21 cellular contexts compared by ENCODE assay signal in the genomic region with DNA sequence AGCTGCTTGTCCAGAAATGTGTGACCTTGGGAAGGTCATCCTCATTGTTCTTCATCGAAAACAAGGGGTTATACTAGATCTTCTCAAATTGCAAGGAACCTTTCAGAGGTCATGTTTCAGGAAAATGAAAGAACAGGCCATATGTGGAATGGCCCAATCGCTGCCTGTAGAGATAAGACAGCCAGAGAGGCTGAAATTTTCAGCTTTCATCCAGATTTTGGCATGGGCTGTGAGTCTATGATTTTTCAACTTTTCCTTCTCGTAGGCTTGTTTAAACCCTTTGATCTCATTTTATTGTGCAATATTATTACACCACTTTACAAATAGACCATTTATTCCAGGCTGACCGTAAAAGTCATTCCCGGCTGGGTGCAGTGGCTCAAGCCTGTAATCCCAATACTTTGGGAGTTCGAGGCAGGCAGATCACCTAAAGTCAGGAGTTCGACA. TPM values are rescaled to one million over a fixed set of nuclear protein-coding genes. Genes with fewer than 3 reads are reported as not detected.
A peak's percentile ranks its signal among the peaks of the same experiment; 100 is the strongest.
DNase-seq lines count a peak whose midpoint lies in the region; ATAC-seq, FAIRE-seq and TF ChIP-seq lines count a peak whose summit lies in the region.
"Had no signal": no experiment of that assay in that cellular context is flagged by ENCODE, and none has a peak within 500 bp of the region (broad histone marks: within the 10 kb centered on the region; RNA-seq: fewer than 3 reads in every experiment).

No MANE protein-coding gene starts in this region.

- no peaks in the 10 kb centered on the region for H3K27me3 ChIP-seq in IMR-90 (ENCODE audit: control insufficient read depth, insufficient read depth, low read length)
- H3K27me3 ChIP-seq in small intestine (ENCODE audit: control insufficient read depth in 2 of 2, insufficient read depth in 2 of 2, low read length in 2 of 2), result no peaks in the 10 kb centered on the region
- H3K27me3 ChIP-seq in GM23338 (ENCODE audit: insufficient read depth), result no peaks in the 10 kb centered on the region
- H3K27me3 ChIP-seq: neutrophil had no signal

- H3K4me1 ChIP-seq in IMR-90 (ENCODE audit: control insufficient read depth, insufficient read depth, low read length), result peaks cover 2% of the 10 kb centered on the region; the same call in 1 of the 2 replicates
- no peaks in the 10 kb centered on the region for H3K4me1 ChIP-seq in small intestine (ENCODE audit: control insufficient read depth in 2 of 2, insufficient read depth in 1 of 2, low read depth in 1 of 2, low read length in 1 of 2)
- H3K4me1 ChIP-seq in GM23338 (ENCODE audit: insufficient read depth), result no peaks in the 10 kb centered on the region

- H3K9me3 ChIP-seq in IMR-90 (ENCODE audit: control insufficient read depth, insufficient read depth, low read length) (no peaks in the 10 kb centered on the region), small intestine (ENCODE audit: control insufficient read depth, low read depth) (no peaks in the 10 kb centered on the region)
- H3K9me3 ChIP-seq: neutrophil had no signal

- DNase-seq in IMR-90, result peak; percentile 21
- DNase-seq in choroid plexus epithelial cell (ENCODE audit: low read depth), result peak; percentile 63
- peak; percentile 64 for DNase-seq in left lobe of liver (ENCODE audit: low spot score)
- DNase-seq in small intestine, result peak; percentile 10
- DNase-seq in NCI-H128 (lab: John Stamatoyannopoulos, UW; ENCODE audit: unreplicated experiment), result no peak
- DNase-seq in D341Med (ENCODE audit: low spot score), result no peak
- no peak for DNase-seq in GM23338 (ENCODE audit: low spot score)
- DNase-seq: activated CD4-positive, alpha-beta T cell treated with anti-CD3 and anti-CD28 coated beads, Interleukin-2, amount 50 U/mL, for 4 hours; activated CD8-positive, alpha-beta memory T cell treated with anti-CD3 and anti-CD28 coated beads, Interleukin-2, amount 50 U/mL, for 48 hours; activated gamma-delta T cell treated with Interleukin-2 at 50 U/mL for 16 hours; amniotic stem cell; CD4-positive, alpha-beta memory T cell; central memory CD4-positive, alpha-beta T cell; NCI-H187; NCI-H774; SIG-M5; T-cell had no signal

- H3K36me3 Mint-ChIP-seq in GM23338 (ENCODE audit: low read depth), result no peaks in the 10 kb centered on the region
- H3K36me3 Mint-ChIP-seq: CD4-positive, alpha-beta memory T cell; T-cell had no signal

- dilution Hi-C loops in IMR-90 (cut with HindIII; ENCODE audit: low sequenced_read_pairs, unreplicated experiment), result no loop called here

- TF ChIP-seq RAD21 in IMR-90 (IDR thresholded peaks at IDR 0.05; ENCODE audit: low read length), result no peak

- BruUV-seq in IMR-90 (replicated peaks; lab: Mats Ljungman, UMichigan), result no TSS peak

- no peak overlapping the region for H3K4ac ChIP-seq in IMR-90 (ENCODE audit: low read depth, low read length)

- H3K27ac Mint-ChIP-seq in GM23338, result no peak overlapping the region
- H3K27ac Mint-ChIP-seq: CD4-positive, alpha-beta memory T cell; T-cell had no signal

- CTCF ChIA-PET in IMR-90 (lab: Yijun Ruan, JAX), result no interaction called here

- POLR2A ChIA-PET in IMR-90 (lab: Charles Lee; ENCODE audit: unreplicated experiment), result no interaction called here

- no peak overlapping the region for H3K27ac ChIP-seq in IMR-90 (ENCODE audit: insufficient read depth, low read length)
- no peak overlapping the region for H3K27ac ChIP-seq in small intestine (ENCODE audit: low read depth in 1 of 2, low read length in 1 of 2)
- no peak overlapping the region for H3K27ac ChIP-seq in GM23338 (ENCODE audit: low read depth)
- H3K27ac ChIP-seq: neutrophil, VCaP had no signal

- no peaks in the 10 kb centered on the region for H3K79me1 ChIP-seq in IMR-90 (ENCODE audit: low read depth in 1 of 2, low read length in 2 of 2)

- no peaks in the 10 kb centered on the region for H3K4me1 Mint-ChIP-seq in GM23338
- H3K4me1 Mint-ChIP-seq: CD4-positive, alpha-beta memory T cell; T-cell had no signal

- H2AFZ ChIP-seq in IMR-90 (replicated peaks; ENCODE audit: low read length, poor library complexity), result no peak overlapping the region
- no peak overlapping the region for H2AFZ ChIP-seq in GM23338

- peak; percentile 54; the same call in 1 of the 2 replicates for ATAC-seq in IMR-90 (ENCODE audit: low read depth)
- peak; percentile 78 for ATAC-seq in left lobe of liver
- ATAC-seq in GM23338, result no peak
- ATAC-seq: GM12878, T-cell had no signal

- no peak overlapping the region for H4K8ac ChIP-seq in IMR-90 (ENCODE audit: low read depth in 2 of 2, low read length in 2 of 2)

- H3K9me3 Mint-ChIP-seq in GM23338, result no peaks in the 10 kb centered on the region; the same call in 2 of the 3 replicates
- H3K9me3 Mint-ChIP-seq: CD4-positive, alpha-beta memory T cell; T-cell had no signal

- peaks cover 7% of the 10 kb centered on the region for H3K27me3 Mint-ChIP-seq in GM23338 (ENCODE audit: insufficient read depth, low read depth, poor library complexity)
- H3K27me3 Mint-ChIP-seq: CD4-positive, alpha-beta memory T cell; T-cell had no signal

- no peak overlapping the region for H3K9ac ChIP-seq in IMR-90 (ENCODE audit: low read depth, low read length)

- no peak overlapping the region for H3K14ac ChIP-seq in IMR-90 (replicated peaks; ENCODE audit: low read depth, low read length)

- H4K20me1 ChIP-seq in IMR-90 (ENCODE audit: insufficient read depth, low read length), result no peaks in the 10 kb centered on the region
- H4K20me1 ChIP-seq in GM23338 (replicated peaks; ENCODE audit: insufficient read depth), result no peaks in the 10 kb centered on the region

- no peak overlapping the region for H3K23ac ChIP-seq in IMR-90 (ENCODE audit: low read depth, low read length)

- H3K56ac ChIP-seq in IMR-90 (ENCODE audit: extremely low read depth, insufficient read depth, low read length), result no peak overlapping the region

- no peaks in the 10 kb centered on the region for H3K36me3 ChIP-seq in IMR-90 (ENCODE audit: control insufficient read depth, insufficient read depth, low read length)
- H3K36me3 ChIP-seq in small intestine (ENCODE audit: control insufficient read depth in 2 of 2, insufficient read depth in 2 of 2, low read length in 2 of 2), result no peaks in the 10 kb centered on the region
- H3K36me3 ChIP-seq in GM23338 (ENCODE audit: insufficient read depth), result no peaks in the 10 kb centered on the region
- H3K36me3 ChIP-seq: neutrophil had no signal

- intact Hi-C loops in IMR-90 (cut with micrococcal nuclease), result no loop called here

- H3K9me2 ChIP-seq in GM23338 (ENCODE audit: insufficient read depth), result no peaks in the 10 kb centered on the region

- in situ Hi-C loops in IMR-90 (cut with MboI; ENCODE audit: low sequenced_read_pairs), result no loop called here

- H3K9me1 ChIP-seq in IMR-90 (ENCODE audit: insufficient read depth, low read length), result no peaks in the 10 kb centered on the region

- H4K5ac ChIP-seq in IMR-90 (ENCODE audit: low read depth, low read length), result no peak overlapping the region

- H2BK5ac ChIP-seq in IMR-90 (ENCODE audit: low read depth, low read length, poor library complexity, severe bottlenecking), result no peak overlapping the region

- H2BK20ac ChIP-seq in IMR-90 (ENCODE audit: low read depth, low read length), result no peak overlapping the region

- TF ChIP-seq POLR2A in IMR-90 (IDR thresholded peaks at IDR 0.05; ENCODE audit: low read depth, low read length), result no peak

- no peaks in the 10 kb centered on the region for H3K79me2 ChIP-seq in GM23338 (replicated peaks; ENCODE audit: insufficient read depth)

- H2BK15ac ChIP-seq in IMR-90 (ENCODE audit: low read depth, low read length), result no peak overlapping the region

- no peak overlapping the region for H2BK120ac ChIP-seq in IMR-90 (ENCODE audit: low read depth, low read length)

- H2AK9ac ChIP-seq in IMR-90 (replicated peaks; ENCODE audit: low read depth, low read length, poor library complexity), result no peak overlapping the region

- H3F3A ChIP-seq in GM23338 (replicated peaks; ENCODE audit: low read depth), result no peaks in the 10 kb centered on the region

- no peak overlapping the region for H4K91ac ChIP-seq in IMR-90 (ENCODE audit: insufficient read depth, low read depth, low read length)

- H3K4me3 Mint-ChIP-seq in GM23338, result no peak overlapping the region
- H3K4me3 Mint-ChIP-seq: CD4-positive, alpha-beta memory T cell; T-cell had no signal

- no peak overlapping the region for H3K4me2 ChIP-seq in IMR-90 (ENCODE audit: low read depth, low read length)
- no peak overlapping the region for H3K4me2 ChIP-seq in GM23338

- no peak for FAIRE-seq in small intestine (lab: Jason Lieb, UNC)
- FAIRE-seq: GM12878, GM19239 had no signal

- WGBS in IMR-90 (ENCODE audit: extremely low coverage in 2 of 2, insufficient read length in 1 of 2), 2 experiments, result 46% methylated on average over 4 of the region's 7 CpGs; no CpG with 5 or more reads in 1 of the 2 experiments
- WGBS in small intestine, 3 donors, result 14 to 65% (median 41%) methylated on average over 7 of the region's 7 CpGs

- no peak overlapping the region for H3K18ac ChIP-seq in IMR-90 (ENCODE audit: low read depth, low read length)

- H3K4me3 ChIP-seq in IMR-90 (ENCODE audit: insufficient read depth, low read depth, low read length), result no peak overlapping the region
- no peak overlapping the region for H3K4me3 ChIP-seq in choroid plexus epithelial cell (ENCODE audit: low read depth, low read length)
- no peak overlapping the region for H3K4me3 ChIP-seq in small intestine (ENCODE audit: low read depth in 1 of 2, low read length in 2 of 2)
- no peak overlapping the region for H3K4me3 ChIP-seq in GM23338
- H3K4me3 ChIP-seq: GM12878 had no signal

- TF ChIP-seq CTCF in IMR-90 (conservative IDR thresholded peaks at IDR 0.05; ENCODE audit: low read depth, low read length), result no peak
- TF ChIP-seq CTCF in choroid plexus epithelial cell (conservative IDR thresholded peaks at IDR 0.05; ENCODE audit: low read depth, low read length), result no peak
- no peak for TF ChIP-seq CTCF in GM23338 (conservative IDR thresholded peaks at IDR 0.05; ENCODE audit: low read depth in 2 of 2)

- no peak overlapping the region for H2AK5ac ChIP-seq in IMR-90 (ENCODE audit: low read depth, low read length)

TF ChIP-seq in GM23338, 12 proteins besides CTCF, POLR2A, EP300 and RAD21 (continues in another document):
- TF ChIP-seq ZNF331 (CRISPR knock-in tag; IDR thresholded peaks at IDR 0.05; ENCODE audit: low read depth) (no peak), CREB1 (CRISPR knock-in tag; IDR thresholded peaks at IDR 0.05; ENCODE audit: low read depth) (no peak), STAT1 (IDR thresholded peaks at IDR 0.05; ENCODE audit: unreplicated experiment) (no peak), EZH2phosphoT487 (IDR thresholded peaks at IDR 0.05; ENCODE audit: unreplicated experiment) (no peak), POLR2AphosphoS5 (IDR thresholded peaks at IDR 0.05; ENCODE audit: low read depth) (no peak)

RNA-seq across cellular contexts. Expression of a gene that starts 17.1 kb away (rescaled TPM):
- 12.4 and 20.6 TPM in 2 replicates for total RNA-seq in IMR-90 (2012; rRNA removed)
- 63.3 and 66.5 TPM in 2 replicates for polyA plus RNA-seq in IMR-90 (2012; rRNA removed)
- polyA plus RNA-seq in IMR-90 (2012; cell fraction: cytosol; rRNA removed), result 21.7 and 52.9 TPM in 2 replicates
- polyA plus RNA-seq in IMR-90 (2012; cell fraction: nucleus; rRNA removed; ENCODE audit: low replicate concordance), result 171 and 246 TPM in 2 replicates
- total RNA-seq in left lobe of liver, result 23.2 TPM
- polyA plus RNA-seq in small intestine, result 10 to 100 TPM in 2 of 3 donors, 1 to 10 TPM in 1; 8.6 to 15.3 (median 14.1) TPM
- total RNA-seq in GM23338 (2014; rRNA removed; shearing (Covaris generic)), result 44.8 and 52.9 TPM in 2 replicates
- 59.5 and 61.0 TPM in 2 replicates for polyA plus RNA-seq in GM23338 (2016; fragmentation: Nextera tagmentation; extraction: Ambion mirVana)

Comparison
In these comparisons a context has a peak if more than half of its experiments do, and no peak if none do; other contexts are left out.
1. DNase-seq: peak in IMR-90 (single experiment), choroid plexus epithelial cell (single experiment), left lobe of liver (single experiment) and small intestine (single experiment); none in NCI-H128 (single experiment), D341Med (single experiment) and GM23338 (single experiment).